Comparison of ENCODE assay signal across 11 cellular contexts in the genomic region with DNA sequence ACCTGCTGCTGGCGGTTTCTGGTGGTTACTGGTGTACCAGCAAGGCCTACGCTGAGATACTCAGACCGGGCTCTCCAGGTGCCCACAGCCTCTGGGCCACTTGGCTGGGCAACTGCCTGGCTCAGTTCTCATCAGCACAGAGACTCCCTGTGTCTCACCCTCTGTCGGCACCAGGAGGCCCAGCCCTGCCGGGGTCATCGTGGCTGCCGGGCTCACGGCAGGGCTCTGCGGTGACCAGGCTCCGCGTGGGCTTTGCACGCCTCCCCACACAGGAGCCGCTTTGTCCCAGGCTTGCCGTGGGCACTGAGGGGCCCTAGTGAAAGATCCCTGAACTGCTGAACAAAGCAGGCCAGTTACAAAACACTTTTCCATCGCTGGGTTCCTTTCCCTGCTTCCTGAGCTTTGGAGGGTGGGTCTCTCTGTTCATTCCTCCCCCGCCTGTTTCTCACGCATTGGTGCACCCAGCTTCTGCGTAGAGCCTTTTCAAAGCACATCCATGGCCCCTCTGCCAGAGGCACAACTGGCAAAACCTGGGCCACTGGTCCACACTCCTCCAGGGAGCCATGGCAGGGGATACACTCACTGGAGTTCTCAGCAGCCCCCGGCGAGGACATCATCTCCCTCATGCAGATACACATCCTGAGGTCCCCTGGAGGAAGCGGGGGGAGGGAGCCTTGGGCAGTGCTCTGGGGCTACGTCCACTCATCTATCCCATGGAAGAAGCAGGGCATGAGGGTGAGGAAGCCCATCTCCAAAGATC.
DNase-seq lines count a peak whose midpoint lies in the region; TF ChIP-seq lines count a peak whose summit lies in the region.
"Had no signal": no experiment of that assay in that cellular context is flagged by ENCODE, and none has a peak within 500 bp of the region (broad histone marks: within the 10 kb centered on the region; RNA-seq: fewer than 3 reads in every experiment).

No MANE protein-coding gene starts in this region.

- H3K36me3 ChIP-seq in mesodermal cell (ENCODE audit: control insufficient read depth, insufficient read depth, low read length) = peaks cover 3% of the 10 kb centered on the region
- no peaks in the 10 kb centered on the region for H3K36me3 ChIP-seq in transverse colon

- peaks cover 88% of the 10 kb centered on the region for H3K4me1 Mint-ChIP-seq in activated CD4-positive, alpha-beta memory T cell treated with anti-CD3 and anti-CD28 coated beads, Interleukin-2, amount 10 ng/mL, durations not matched to agents 7 days and 5 days

- intact Hi-C loops in transverse colon (cut with DNase I; ENCODE audit: low total_unique reads) = no loop called here

- TF ChIP-seq EP300 in transverse colon (IDR thresholded peaks at IDR 0.05; ENCODE audit: low read depth) = no peak

- 84% methylated on average over 16 to 18 of the region's 22 CpGs for WGBS in mesodermal cell (ENCODE audit: insufficient coverage in 2 of 2), 2 experiments
- 86 to 100% methylated on average over 2 to 22 of the region's 22 CpGs for WGBS in transverse colon (ENCODE audit: low coverage in 1 of 2), 2 donors

- H3K9me3 ChIP-seq in mesodermal cell (ENCODE audit: control insufficient read depth, low read length) (no peaks in the 10 kb centered on the region), transverse colon (no peaks in the 10 kb centered on the region)

- no peak overlapping the region for H3K4me3 Mint-ChIP-seq in activated CD4-positive, alpha-beta memory T cell treated with anti-CD3 and anti-CD28 coated beads, Interleukin-2, amount 10 ng/mL, durations not matched to agents 7 days and 5 days

- H3K27ac ChIP-seq in mesodermal cell (ENCODE audit: low read depth, low read length, severe bottlenecking) (peak overlapping the region; percentile 29), transverse colon (peak overlapping the region in 1 of 4 donors; percentile 39)
- H3K27ac ChIP-seq: RWPE1 had no signal

- H3K4me3 ChIP-seq in mesodermal cell (ENCODE audit: extremely low read depth, insufficient read depth, low read length, poor library complexity, severe bottlenecking) (no peak overlapping the region), transverse colon (no peak overlapping the region)

- no peak for TF ChIP-seq POLR2A in transverse colon (IDR thresholded peaks at IDR 0.05)

- H3K4me1 ChIP-seq in mesodermal cell (ENCODE audit: control insufficient read depth, insufficient read depth, low read length, poor library complexity, severe bottlenecking) (peaks cover 57% of the 10 kb centered on the region), transverse colon (peaks cover 4 to 20% (median 11%) of the 10 kb centered on the region in 4 donors)

- H3K27me3 Mint-ChIP-seq in activated CD4-positive, alpha-beta memory T cell treated with anti-CD3 and anti-CD28 coated beads, Interleukin-2, amount 10 ng/mL, durations not matched to agents 7 days and 5 days = no peaks in the 10 kb centered on the region

- POLR2A ChIA-PET in activated CD4-positive, alpha-beta memory T cell treated with anti-CD3 and anti-CD28 coated beads, Interleukin-2, amount 10 ng/mL, durations not matched to agents 7 days and 5 days (lab: Charles Lee) = interaction anchor here (1.4 to 3.1 kb wide), 2 partner anchors 9 to 26 kb away, joined by 3 to 11 read pairs; no protein-coding TSS in a partner anchor

- H3K27me3 ChIP-seq in transverse colon = no peaks in the 10 kb centered on the region

- peaks cover 73% of the 10 kb centered on the region for H3K36me3 Mint-ChIP-seq in activated CD4-positive, alpha-beta memory T cell treated with anti-CD3 and anti-CD28 coated beads, Interleukin-2, amount 10 ng/mL, durations not matched to agents 7 days and 5 days (ENCODE audit: low read depth)

- no peak for TF ChIP-seq CTCF in transverse colon (IDR thresholded peaks at IDR 0.05)

- in situ Hi-C loops in transverse colon (cut with MboI; ENCODE audit: low pct_ligation_motif_present in 1 of 4, low pct_unique_long_range_greater_than_20kb in 1 of 4, low sequenced_read_pairs in 3 of 4) = no loop called here

- no peaks in the 10 kb centered on the region for H3K9me3 Mint-ChIP-seq in activated CD4-positive, alpha-beta memory T cell treated with anti-CD3 and anti-CD28 coated beads, Interleukin-2, amount 10 ng/mL, durations not matched to agents 7 days and 5 days

- DNase-seq in stimulated activated CD4-positive, alpha-beta T cell treated with anti-CD3 and anti-CD28 coated beads, Interleukin-15, amount 100 ng/mL, for 24 hours = peak; percentile 35
- no peak for DNase-seq in stimulated activated CD4-positive, alpha-beta T cell treated with anti-CD3 and anti-CD28 coated beads, Interleukin-4, amount 100 ng/mL, for 1 hour
- peak; percentile 49 for DNase-seq in activated CD4-positive, alpha-beta memory T cell treated with anti-CD3 and anti-CD28 coated beads, Interleukin-2, amount 10 ng/mL, durations not matched to agents 7 days and 5 days
- DNase-seq in transverse colon = peak; percentile 50
- DNase-seq in kidney glomerular epithelial cell (lab: John Stamatoyannopoulos, UW) = no peak
- no peak for DNase-seq in hepatic stellate cell (ENCODE audit: low spot score)
- no peak for DNase-seq in SW 1271 (lab: John Stamatoyannopoulos, UW)
- DNase-seq: effector CD8-positive, alpha-beta T cell; NCI-H1436 had no signal

- peak overlapping the region; percentile 73 for H3K27ac Mint-ChIP-seq in activated CD4-positive, alpha-beta memory T cell treated with anti-CD3 and anti-CD28 coated beads, Interleukin-2, amount 10 ng/mL, durations not matched to agents 7 days and 5 days

- CTCF ChIA-PET in activated CD4-positive, alpha-beta memory T cell treated with anti-CD3 and anti-CD28 coated beads, Interleukin-2, amount 10 ng/mL, durations not matched to agents 7 days and 5 days (lab: Charles Lee) = interaction anchor here (0.6 kb wide), 1 partner anchor 21 kb away, joined by 3 read pairs; no protein-coding TSS in a partner anchor

Comparison
In these comparisons a context has a peak if more than half of its experiments do, and no peak if none do; other contexts are left out.
1. DNase-seq: peak in stimulated activated CD4-positive, alpha-beta T cell treated with anti-CD3 and anti-CD28 coated beads, Interleukin-15, amount 100 ng/mL, for 24 hours (single experiment), activated CD4-positive, alpha-beta memory T cell treated with anti-CD3 and anti-CD28 coated beads, Interleukin-2, amount 10 ng/mL, durations not matched to agents 7 days and 5 days (single experiment) and transverse colon (single experiment); none in stimulated activated CD4-positive, alpha-beta T cell treated with anti-CD3 and anti-CD28 coated beads, Interleukin-4, amount 100 ng/mL, for 1 hour (single experiment), kidney glomerular epithelial cell (single experiment), hepatic stellate cell (single experiment) and SW 1271 (0 of 2).